ENCODE assay signal across 1 cellular context in genomic region chr5:143356855-143357254, GRCh38.
TF ChIP-seq lines count a peak whose summit lies in the region.

No MANE protein-coding gene starts in this region.

TF ChIP-seq in HepG2, 621 proteins besides CTCF, POLR2A, EP300 and RAD21:
- TF ChIP-seq MAFF (IDR thresholded peaks at IDR 0.05; ENCODE audit: low read depth, low read length) (peak; percentile 79), ZNF512B (CRISPR knock-in tag; IDR thresholded peaks at IDR 0.05; ENCODE audit: borderline replicate concordance) (no peak), ZNF317 (CRISPR knock-in tag; IDR thresholded peaks at IDR 0.05) (no peak), CEBPB (IDR thresholded peaks at IDR 0.05; ENCODE audit: borderline replicate concordance, low read depth, low read length) (peak; percentile 13; the same call in 1 of the 2 replicates), GZF1 (CRISPR knock-in tag; IDR thresholded peaks at IDR 0.05) (no peak), FOXP1 (IDR thresholded peaks at IDR 0.05) (no peak), FOXP1 (CRISPR knock-in tag; IDR thresholded peaks at IDR 0.05) (peak; percentile 41; the same call in 1 of the 2 replicates), MAFK (conservative IDR thresholded peaks at IDR 0.05 in 1 of 2, IDR thresholded peaks at IDR 0.05 in 1 of 2; ENCODE audit: low read length in 2 of 2) (peak; percentile 81 to 86), ZNF709 (CRISPR knock-in tag; IDR thresholded peaks at IDR 0.05) (no peak)
